11 cellular contexts compared by ENCODE assay signal in the genomic region with DNA sequence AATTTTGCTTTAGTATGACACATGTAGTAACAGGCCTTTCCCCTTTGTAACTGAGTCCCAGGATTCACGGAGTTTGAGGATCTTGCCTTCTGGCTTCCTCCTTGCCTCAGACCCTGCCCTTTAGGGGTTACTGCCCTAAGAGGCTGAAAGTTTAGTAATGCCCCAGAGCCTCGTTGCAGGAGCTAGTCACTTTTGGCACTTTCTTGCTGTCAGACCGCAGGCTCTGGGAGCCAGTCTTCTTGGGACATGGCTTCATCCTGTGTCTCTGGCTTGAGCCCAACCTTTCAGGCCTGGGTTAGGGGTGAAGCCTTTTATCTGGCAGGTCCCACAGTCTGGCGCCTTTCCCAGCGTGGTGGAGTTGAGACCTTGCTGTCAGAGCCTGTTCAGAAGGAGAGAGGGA.
A peak's percentile ranks its signal among the peaks of the same experiment; 100 is the strongest.
DNase-seq lines count a peak whose midpoint lies in the region; ATAC-seq, FAIRE-seq and TF ChIP-seq lines count a peak whose summit lies in the region.
"Had no signal": no experiment of that assay in that cellular context is flagged by ENCODE, and none has a peak within 500 bp of the region (broad histone marks: within the 10 kb centered on the region; RNA-seq: fewer than 3 reads in every experiment).

No MANE protein-coding gene starts in this region.

- H3K4me1 ChIP-seq in cardiac muscle cell (ENCODE audit: low read depth) (peaks cover 9% of the 10 kb centered on the region), pancreas (peaks cover 9 to 11% (median 10%) of the 10 kb centered on the region in 3 donors)

- no peaks in the 10 kb centered on the region for H3K9me3 ChIP-seq in cardiac muscle cell (ENCODE audit: low read depth)
- H3K9me3 ChIP-seq in pancreas, result no peaks in the 10 kb centered on the region

- H3K27ac ChIP-seq in cardiac muscle cell (peak overlapping the region; percentile 65), pancreas (peak overlapping the region in 2 of 4 donors; percentile 1 to 2)

- no peak for TF ChIP-seq CTCF in AG10803 (conservative IDR thresholded peaks at IDR 0.05; ENCODE audit: low read length)
- TF ChIP-seq CTCF in astrocyte of the spinal cord (IDR thresholded peaks at IDR 0.05; ENCODE audit: low read depth, low read length), result no peak
- TF ChIP-seq CTCF in cardiac muscle cell (IDR thresholded peaks at IDR 0.05; ENCODE audit: low read depth, low read length), result no peak
- TF ChIP-seq CTCF in pancreas (IDR thresholded peaks at IDR 0.05), result no peak

- WGBS in pancreas, 2 donors, result 18 to 22% methylated on average over 5 of the region's 5 CpGs

- intact Hi-C loops in pancreas (cut with DNase I), result no loop called here

- H3K36me3 ChIP-seq in cardiac muscle cell (no peaks in the 10 kb centered on the region), pancreas (no peaks in the 10 kb centered on the region)

- peak; percentile 76 to 88 (median 82) for ATAC-seq in pancreas
- ATAC-seq in GM21786 (IDR thresholded peaks at IDR 0.05; ENCODE audit: unreplicated experiment), result no peak
- no peak for ATAC-seq in HG03097 (IDR thresholded peaks at IDR 0.05; ENCODE audit: low FRiP score, unreplicated experiment)

- H3K27me3 ChIP-seq in cardiac muscle cell (no peaks in the 10 kb centered on the region), pancreas (no peaks in the 10 kb centered on the region)

- DNase-seq in AG10803 (ENCODE audit: low read depth) (peak; percentile 14), astrocyte of the spinal cord (ENCODE audit: low read depth, low spot score) (peak; percentile 17), cardiac muscle cell (ENCODE audit: low read depth in 1 of 2, low spot score in 1 of 2) (peak; percentile 50 to 84), pancreas (peak; percentile 76 to 90 (median 82)), SHP77 (lab: John Stamatoyannopoulos, UW) (no peak), DMS53 treated with DMSO at 0.1 percent for 48 hours (lab: John Stamatoyannopoulos, UW; ENCODE audit: unreplicated experiment) (no peak)
- DNase-seq: central memory CD4-positive, alpha-beta T cell; NCI-H2081 treated with DMSO at 0.1 percent for 48 hours; small intestine had no signal

- H3K4me3 ChIP-seq in AG10803 (ENCODE audit: low read length) (no peak overlapping the region), astrocyte of the spinal cord (ENCODE audit: low read depth, low read length) (no peak overlapping the region), cardiac muscle cell (no peak overlapping the region), pancreas (no peak overlapping the region)

- FAIRE-seq in pancreas (lab: Jason Lieb, UNC), result no peak
- FAIRE-seq: small intestine had no signal

- in situ Hi-C loops in astrocyte of the spinal cord (cut with HindIII; ENCODE audit: low sequenced_read_pairs), result no loop called here

Comparison
In these comparisons a context has a peak if more than half of its experiments do, and no peak if none do; other contexts are left out.
1. DNase-seq: peak in AG10803 (single experiment), astrocyte of the spinal cord (single experiment), cardiac muscle cell (2 of 2) and pancreas (6 of 6); none in SHP77 (0 of 2) and DMS53 treated with DMSO at 0.1 percent for 48 hours (single experiment).
2. ATAC-seq: peak in pancreas (4 of 4); none in GM21786 (single experiment) and HG03097 (single experiment).